In the genomic region with DNA sequence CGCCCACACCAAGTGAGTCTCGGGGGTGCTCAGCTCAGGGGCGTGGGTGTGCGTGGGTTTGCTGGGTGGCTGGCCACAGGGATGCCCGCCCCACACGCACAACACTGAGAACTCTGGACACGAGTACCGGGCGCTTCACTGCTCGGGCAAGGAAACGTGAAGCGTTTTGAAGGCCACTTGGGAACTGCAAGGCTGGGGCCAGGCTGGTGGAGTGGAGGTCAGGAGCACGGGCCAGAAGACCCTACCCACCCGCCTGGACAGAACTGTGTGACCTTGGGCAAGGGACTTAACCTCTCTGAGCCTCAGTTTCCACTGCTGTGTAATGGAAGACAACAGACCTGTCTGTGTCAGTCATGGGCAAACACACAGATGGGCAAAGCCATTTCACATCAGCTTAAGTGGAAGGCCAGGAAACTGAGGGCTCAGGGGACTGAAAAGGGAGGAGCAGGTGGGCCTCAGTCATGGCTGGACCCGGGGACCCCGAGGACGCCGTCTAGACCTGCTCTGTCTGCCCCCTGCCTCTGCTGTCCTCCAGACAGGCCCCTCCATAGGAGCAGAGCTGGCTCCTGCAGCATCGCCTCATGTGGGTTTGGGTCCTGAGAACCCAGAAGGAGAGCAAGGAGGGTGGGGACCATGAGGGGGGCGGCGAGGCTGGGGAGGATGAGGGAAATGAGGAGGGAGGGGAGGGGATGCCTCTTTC, we compare ENCODE assay signal across 1 cellular context.
TF ChIP-seq lines count a peak whose summit lies in the region.

No MANE protein-coding gene starts in this region.

TF ChIP-seq in HEK293, 187 proteins besides CTCF, POLR2A, EP300 and RAD21 (continued from another document):
- TF ChIP-seq, protein P1, sequence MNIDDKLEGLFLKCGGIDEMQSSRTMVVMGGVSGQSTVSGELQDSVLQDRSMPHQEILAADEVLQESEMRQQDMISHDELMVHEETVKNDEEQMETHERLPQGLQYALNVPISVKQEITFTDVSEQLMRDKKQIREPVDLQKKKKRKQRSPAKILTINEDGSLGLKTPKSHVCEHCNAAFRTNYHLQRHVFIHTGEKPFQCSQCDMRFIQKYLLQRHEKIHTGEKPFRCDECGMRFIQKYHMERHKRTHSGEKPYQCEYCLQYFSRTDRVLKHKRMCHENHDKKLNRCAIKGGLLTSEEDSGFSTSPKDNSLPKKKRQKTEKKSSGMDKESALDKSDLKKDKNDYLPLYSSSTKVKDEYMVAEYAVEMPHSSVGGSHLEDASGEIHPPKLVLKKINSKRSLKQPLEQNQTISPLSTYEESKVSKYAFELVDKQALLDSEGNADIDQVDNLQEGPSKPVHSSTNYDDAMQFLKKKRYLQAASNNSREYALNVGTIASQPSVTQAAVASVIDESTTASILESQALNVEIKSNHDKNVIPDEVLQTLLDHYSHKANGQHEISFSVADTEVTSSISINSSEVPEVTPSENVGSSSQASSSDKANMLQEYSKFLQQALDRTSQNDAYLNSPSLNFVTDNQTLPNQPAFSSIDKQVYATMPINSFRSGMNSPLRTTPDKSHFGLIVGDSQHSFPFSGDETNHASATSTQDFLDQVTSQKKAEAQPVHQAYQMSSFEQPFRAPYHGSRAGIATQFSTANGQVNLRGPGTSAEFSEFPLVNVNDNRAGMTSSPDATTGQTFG (tag by site-specific recombination; IDR thresholded peaks at IDR 0.05; ENCODE audit: borderline replicate concordance) = no peak
- TF ChIP-seq ZFHX2 (tag by site-specific recombination; conservative IDR thresholded peaks at IDR 0.05) = peak; percentile 60
- TF ChIP-seq ZNF146 (tag by site-specific recombination; IDR thresholded peaks at IDR 0.05) = no peak
- TF ChIP-seq, protein P2, sequence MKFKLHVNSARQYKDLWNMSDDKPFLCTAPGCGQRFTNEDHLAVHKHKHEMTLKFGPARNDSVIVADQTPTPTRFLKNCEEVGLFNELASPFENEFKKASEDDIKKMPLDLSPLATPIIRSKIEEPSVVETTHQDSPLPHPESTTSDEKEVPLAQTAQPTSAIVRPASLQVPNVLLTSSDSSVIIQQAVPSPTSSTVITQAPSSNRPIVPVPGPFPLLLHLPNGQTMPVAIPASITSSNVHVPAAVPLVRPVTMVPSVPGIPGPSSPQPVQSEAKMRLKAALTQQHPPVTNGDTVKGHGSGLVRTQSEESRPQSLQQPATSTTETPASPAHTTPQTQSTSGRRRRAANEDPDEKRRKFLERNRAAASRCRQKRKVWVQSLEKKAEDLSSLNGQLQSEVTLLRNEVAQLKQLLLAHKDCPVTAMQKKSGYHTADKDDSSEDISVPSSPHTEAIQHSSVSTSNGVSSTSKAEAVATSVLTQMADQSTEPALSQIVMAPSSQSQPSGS (tag by site-specific recombination; IDR thresholded peaks at IDR 0.05; ENCODE audit: low read depth) = no peak
- TF ChIP-seq RBAK (tag by site-specific recombination; IDR thresholded peaks at IDR 0.05) = no peak
- TF ChIP-seq, protein P3, sequence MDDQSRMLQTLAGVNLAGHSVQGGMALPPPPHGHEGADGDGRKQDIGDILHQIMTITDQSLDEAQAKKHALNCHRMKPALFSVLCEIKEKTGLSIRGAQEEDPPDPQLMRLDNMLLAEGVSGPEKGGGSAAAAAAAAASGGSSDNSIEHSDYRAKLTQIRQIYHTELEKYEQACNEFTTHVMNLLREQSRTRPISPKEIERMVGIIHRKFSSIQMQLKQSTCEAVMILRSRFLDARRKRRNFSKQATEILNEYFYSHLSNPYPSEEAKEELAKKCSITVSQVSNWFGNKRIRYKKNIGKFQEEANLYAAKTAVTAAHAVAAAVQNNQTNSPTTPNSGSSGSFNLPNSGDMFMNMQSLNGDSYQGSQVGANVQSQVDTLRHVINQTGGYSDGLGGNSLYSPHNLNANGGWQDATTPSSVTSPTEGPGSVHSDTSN (CRISPR knock-in tag; IDR thresholded peaks at IDR 0.05) = no peak
TF ChIP-seq in HEK293: peak in this region for 2.
